20 cellular contexts compared by ENCODE assay signal in the genomic region with DNA sequence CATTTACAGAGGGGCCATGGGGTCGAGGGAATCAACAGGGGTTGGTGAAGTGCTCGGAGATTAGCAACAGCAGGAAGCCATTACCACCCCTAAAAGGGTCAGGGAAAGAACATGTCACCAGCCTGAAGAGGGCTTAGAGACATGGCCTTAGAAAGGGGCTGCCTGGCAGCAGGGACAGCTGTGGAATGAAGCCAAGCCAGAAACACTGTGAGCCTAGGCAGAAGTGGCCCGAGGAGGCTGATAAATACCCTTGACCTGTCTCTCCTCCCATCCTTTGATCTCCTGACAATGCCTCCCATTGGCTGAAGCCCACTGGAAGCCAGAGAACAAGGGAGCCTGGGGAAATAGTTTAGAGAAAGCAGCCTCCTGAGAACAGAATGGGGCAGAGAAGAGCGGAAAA. TPM values are rescaled to one million over a fixed set of nuclear protein-coding genes. Genes with fewer than 3 reads are reported as not detected.
DNase-seq lines count a peak whose midpoint lies in the region; ATAC-seq and TF ChIP-seq lines count a peak whose summit lies in the region.
"Had no signal": no experiment of that assay in that cellular context is flagged by ENCODE, and none has a peak within 500 bp of the region (broad histone marks: within the 10 kb centered on the region; RNA-seq: fewer than 3 reads in every experiment).

No MANE protein-coding gene starts in this region.

- H3K27me3 ChIP-seq in endodermal cell (ENCODE audit: control insufficient read depth, insufficient read depth, low read length, poor library complexity, severe bottlenecking), result no peaks in the 10 kb centered on the region
- H3K27me3 ChIP-seq: tibial nerve had no signal

- H3K27me3 Mint-ChIP-seq in endodermal cell (ENCODE audit: insufficient read depth), result peaks cover 1% of the 10 kb centered on the region

- H3K27ac Mint-ChIP-seq in endodermal cell, result no peak overlapping the region
- peak overlapping the region; percentile 72 for H3K27ac Mint-ChIP-seq in stimulated activated effector memory CD8-positive, alpha-beta T cell treated with anti-CD3 and anti-CD28 coated beads, Interleukin-12 subunit alpha, Interleukin-12 subunit beta, amount 100 ng/mL, for 72 hours
- H3K27ac Mint-ChIP-seq: progenitor cell of endocrine pancreas had no signal

- no peak for DNase-seq in Right ventricle myocardium inferior (ENCODE audit: missing footprints)
- DNase-seq in cardiac septum (ENCODE audit: low spot score), result no peak
- peak; percentile 65 for DNase-seq in endodermal cell
- DNase-seq in stimulated activated effector memory CD8-positive, alpha-beta T cell treated with anti-CD3 and anti-CD28 coated beads, Interleukin-12 subunit alpha, Interleukin-12 subunit beta, amount 100 ng/mL, for 72 hours (ENCODE audit: low spot score in 2 of 2), result no peak
- DNase-seq in stimulated activated CD4-positive, alpha-beta T cell treated with anti-CD3 and anti-CD28 coated beads, Interleukin-2, amount 100 ng/mL, for 48 hours, result no peak
- DNase-seq: activated CD4-positive, alpha-beta T cell treated with anti-CD3 and anti-CD28 coated beads for 48 hours; DMS79; effector CD4-positive, alpha-beta T cell; Karpas-422; NCI-H1436 treated with DMSO at 0.1 percent for 48 hours; PC-9; SHP77 had no signal

- H3K4me3 ChIP-seq in HEK293 (ENCODE audit: low read depth, low read length), result no peak overlapping the region
- no peak overlapping the region for H3K4me3 ChIP-seq in endodermal cell (ENCODE audit: low read length)
- H3K4me3 ChIP-seq: PC-9, tibial nerve had no signal

- H3K9me3 Mint-ChIP-seq in endodermal cell, result no peaks in the 10 kb centered on the region
- no peaks in the 10 kb centered on the region for H3K9me3 Mint-ChIP-seq in stimulated activated effector memory CD8-positive, alpha-beta T cell treated with anti-CD3 and anti-CD28 coated beads, Interleukin-12 subunit alpha, Interleukin-12 subunit beta, amount 100 ng/mL, for 72 hours

- H3K27ac ChIP-seq in HEK293 (ENCODE audit: extremely low read depth, low read depth, low read length), result no peak overlapping the region
- H3K27ac ChIP-seq in endodermal cell (ENCODE audit: low read depth, low read length), result no peak overlapping the region
- H3K27ac ChIP-seq: HL-60, PC-9, tibial nerve, VCaP had no signal

- H3K4me1 Mint-ChIP-seq in endodermal cell, result peaks cover 5% of the 10 kb centered on the region
- H3K4me1 Mint-ChIP-seq in stimulated activated effector memory CD8-positive, alpha-beta T cell treated with anti-CD3 and anti-CD28 coated beads, Interleukin-12 subunit alpha, Interleukin-12 subunit beta, amount 100 ng/mL, for 72 hours, result peaks cover 15% of the 10 kb centered on the region

- POLR2A ChIA-PET in HEK293 (lab: Yijun Ruan, JAX), result no interaction called here

- intact Hi-C loops in Right ventricle myocardium inferior (cut with DNase I), result no loop called here
- intact Hi-C loops in cardiac septum (cut with DNase I), result no loop called here

- peak; percentile 46 for ATAC-seq in Right ventricle myocardium inferior
- no peak for ATAC-seq in stimulated activated effector memory CD8-positive, alpha-beta T cell treated with anti-CD3 and anti-CD28 coated beads, Interleukin-12 subunit alpha, Interleukin-12 subunit beta, amount 100 ng/mL, for 72 hours
- no peak for ATAC-seq in HG02840 (IDR thresholded peaks at IDR 0.05; ENCODE audit: low FRiP score, unreplicated experiment)
- ATAC-seq in GM21390 (IDR thresholded peaks at IDR 0.05; ENCODE audit: unreplicated experiment), result no peak

- peaks cover 0 to 9% of the 10 kb centered on the region in 2 experiments; a peak in 1 of 3 replicates for H3K36me3 ChIP-seq in HEK293 (ENCODE audit: control insufficient read depth in 2 of 2, insufficient read depth in 1 of 2, low read length in 2 of 2)
- H3K36me3 ChIP-seq in endodermal cell (ENCODE audit: control insufficient read depth, insufficient read depth, low read length), result no peaks in the 10 kb centered on the region

- H3K9me3 ChIP-seq in HEK293 (ENCODE audit: control insufficient read depth, insufficient read depth, low read depth, low read length) (no peaks in the 10 kb centered on the region), endodermal cell (ENCODE audit: control insufficient read depth, low read length) (no peaks in the 10 kb centered on the region)
- H3K9me3 ChIP-seq: tibial nerve had no signal

- no peaks in the 10 kb centered on the region for H3K36me3 Mint-ChIP-seq in endodermal cell (ENCODE audit: low read depth)
- no peaks in the 10 kb centered on the region for H3K36me3 Mint-ChIP-seq in stimulated activated effector memory CD8-positive, alpha-beta T cell treated with anti-CD3 and anti-CD28 coated beads, Interleukin-12 subunit alpha, Interleukin-12 subunit beta, amount 100 ng/mL, for 72 hours

- no peak overlapping the region for H3K4me3 Mint-ChIP-seq in endodermal cell
- H3K4me3 Mint-ChIP-seq in stimulated activated effector memory CD8-positive, alpha-beta T cell treated with anti-CD3 and anti-CD28 coated beads, Interleukin-12 subunit alpha, Interleukin-12 subunit beta, amount 100 ng/mL, for 72 hours, result no peak overlapping the region
- H3K4me3 Mint-ChIP-seq: brain had no signal

- WGBS in endodermal cell (ENCODE audit: insufficient coverage in 1 of 2, insufficient read length in 1 of 2), 2 experiments, result 77 to 89% methylated on average over 1 to 4 of the region's 4 CpGs

- H3K4me1 ChIP-seq in HEK293 (ENCODE audit: control insufficient read depth, insufficient read depth, low read length) (peaks cover under 1% of the 10 kb centered on the region; the same call in 1 of the 2 replicates), endodermal cell (ENCODE audit: control insufficient read depth, insufficient read depth, low read length) (no peaks in the 10 kb centered on the region)

- TF ChIP-seq CTCF in HEK293 (tag by site-specific recombination; IDR thresholded peaks at IDR 0.05) (no peak), endodermal cell (conservative IDR thresholded peaks at IDR 0.05) (no peak)

- CTCF ChIA-PET in HEK293 (lab: Yijun Ruan, JAX), result interaction anchor here (0.8 to 1.2 kb wide), 2 partner anchors 38 to 530 kb away, joined by 3 read pairs; no protein-coding TSS in a partner anchor

- no peak overlapping the region for H3K9ac ChIP-seq in endodermal cell (ENCODE audit: extremely low read depth, low read length, poor library complexity, severe bottlenecking)

TF ChIP-seq in HEK293, 187 proteins besides CTCF, POLR2A, EP300 and RAD21:
- TF ChIP-seq ZEB2 (tag by site-specific recombination; IDR thresholded peaks at IDR 0.05) (no peak), YY2 (tag by site-specific recombination; IDR thresholded peaks at IDR 0.05) (no peak), ZIC2 (tag by site-specific recombination; IDR thresholded peaks at IDR 0.05) (0 out of 2 replicates have a peak, but pooled peaks have one; percentile 22)

RNA-seq across cellular contexts. Expression of gene GPD1L, which starts 31.4 kb away (rescaled TPM):
- total RNA-seq in Right ventricle myocardium inferior (223 TPM), cardiac septum (161 TPM), endodermal cell (1 to 10 TPM; 1.5 to 3.5 TPM)
- 4.3 TPM for polyA plus RNA-seq in endodermal cell (2013, experiment 1 of 2)
- polyA plus RNA-seq in endodermal cell (2013, experiment 2 of 2), result 3.4 TPM

Comparison
In these comparisons a context has a peak if more than half of its experiments do, and no peak if none do; other contexts are left out.
1. RNA of gene GPD1L, which starts 31.4 kb away (total RNA-seq): 223 TPM in Right ventricle myocardium inferior (single experiment) and 161 TPM in cardiac septum (single experiment); 1.5 to 3.5 TPM in endodermal cell; every median in the first group is over 10 times any median in the second.